In genomic region chr6:85372188-85372914, GRCh38 we compare ENCODE assay signal across 1 cellular context.
TF ChIP-seq lines count a peak whose summit lies in the region.

No MANE protein-coding gene starts in this region.

TF ChIP-seq in K562, 482 proteins besides CTCF, POLR2A, EP300 and RAD21 (continued from another document and continues in another):
- TF ChIP-seq ZNF639 (CRISPR knock-in tag; conservative IDR thresholded peaks at IDR 0.05 in 1 of 2, IDR thresholded peaks at IDR 0.05 in 1 of 2) (peak in 1 of 2 experiments; percentile 73; a peak in 2 of 4 replicates), ZHX1 (conservative IDR thresholded peaks at IDR 0.05; ENCODE audit: low read length) (no peak), ZNF75A (CRISPR knock-in tag; IDR thresholded peaks at IDR 0.05) (no peak), TEAD1 (CRISPR knock-in tag; IDR thresholded peaks at IDR 0.05) (peak in 1 of 2 experiments; percentile 63; a peak in 1 of 4 replicates), SAFB (IDR thresholded peaks at IDR 0.05; ENCODE audit: borderline replicate concordance, low read depth, low read length) (no peak), ARID1B (IDR thresholded peaks at IDR 0.05) (no peak), ZNF311 (CRISPR knock-in tag; IDR thresholded peaks at IDR 0.05) (peak; percentile 52; the same call in 1 of the 2 replicates), ZNF263 (CRISPR knock-in tag; IDR thresholded peaks at IDR 0.05; ENCODE audit: borderline replicate concordance) (no peak), POLR2AphosphoS5 (IDR thresholded peaks at IDR 0.05; ENCODE audit: control insufficient read depth, insufficient read depth, low read depth, low read length) (no peak), ZC3H4 (CRISPR knock-in tag; IDR thresholded peaks at IDR 0.05; ENCODE audit: borderline replicate concordance) (no peak), CREM (IDR thresholded peaks at IDR 0.05; ENCODE audit: low read depth) (no peak), OTX1 (CRISPR knock-in tag; IDR thresholded peaks at IDR 0.05) (no peak), ZBTB11 (CRISPR knock-in tag; IDR thresholded peaks at IDR 0.05) (no peak), NR4A1 (CRISPR knock-in tag; IDR thresholded peaks at IDR 0.05) (no peak), NR4A1 (tag; IDR thresholded peaks at IDR 0.05) (peak; percentile 84), ZNF239 (CRISPR knock-in tag; IDR thresholded peaks at IDR 0.05) (peak; percentile 69), ZNF740 (CRISPR knock-in tag; IDR thresholded peaks at IDR 0.05) (no peak), ZNF740 (tag; IDR thresholded peaks at IDR 0.05) (peak in 1 of 2 experiments; percentile 85; a peak in 2 of 4 replicates), HNRNPK (IDR thresholded peaks at IDR 0.05; ENCODE audit: low read depth, low read length, poor library complexity, severe bottlenecking) (no peak), ZNF449 (CRISPR knock-in tag; IDR thresholded peaks at IDR 0.05) (peak; percentile 75; the same call in 1 of the 2 replicates), RERE (CRISPR knock-in tag; IDR thresholded peaks at IDR 0.05; ENCODE audit: borderline replicate concordance) (no peak), ZNF134 (CRISPR knock-in tag; conservative IDR thresholded peaks at IDR 0.05) (no peak), CBX1 (IDR thresholded peaks at IDR 0.05; ENCODE audit: low read depth) (no peak), ETS1 (conservative IDR thresholded peaks at IDR 0.05; ENCODE audit: control insufficient read depth, low read depth, low read length) (no peak), SMAD3 (CRISPR knock-in tag; conservative IDR thresholded peaks at IDR 0.05) (peak; percentile 81; the same call in 1 of the 2 replicates), XRCC3 (IDR thresholded peaks at IDR 0.05) (no peak), PHB (CRISPR knock-in tag; IDR thresholded peaks at IDR 0.05) (no peak), ZBTB1 (CRISPR knock-in tag; IDR thresholded peaks at IDR 0.05; ENCODE audit: borderline replicate concordance, low read depth) (no peak), MXI1 (IDR thresholded peaks at IDR 0.05; ENCODE audit: low read depth, low read length) (no peak), ZNF76 (CRISPR knock-in tag; IDR thresholded peaks at IDR 0.05; ENCODE audit: borderline replicate concordance) (peak; percentile 80; the same call in 1 of the 2 replicates), ZBTB9 (CRISPR knock-in tag; IDR thresholded peaks at IDR 0.05) (0 out of 2 replicates have a peak, but pooled peaks have one; percentile 28), HES1 (IDR thresholded peaks at IDR 0.05; ENCODE audit: low read depth) (no peak), STAT6 (CRISPR knock-in tag; IDR thresholded peaks at IDR 0.05) (no peak), PRPF4 (IDR thresholded peaks at IDR 0.05; ENCODE audit: insufficient read depth, low read depth, low read length, poor library complexity, severe bottlenecking) (no peak), PYGO2 (tag; IDR thresholded peaks at IDR 0.05) (no peak), RBM14 (IDR thresholded peaks at IDR 0.05; ENCODE audit: borderline replicate concordance, insufficient read depth, low read depth, low read length) (no peak), MCM5 (IDR thresholded peaks at IDR 0.05; ENCODE audit: low read depth) (no peak), POLR3A (IDR thresholded peaks at IDR 0.05; ENCODE audit: borderline replicate concordance, extremely low read depth, insufficient read depth, insufficient read length) (no peak)
